Comparison of ENCODE assay signal across 1 cellular context in genomic region chr14:71328183-71328582, GRCh38.
TF ChIP-seq lines count a peak whose summit lies in the region.

No MANE protein-coding gene starts in this region.

TF ChIP-seq in GM12878, 131 proteins besides CTCF, POLR2A, EP300 and RAD21 (continued from another document):
- TF ChIP-seq IRF3 (IDR thresholded peaks at IDR 0.05): no peak
- TF ChIP-seq FOXK2 (IDR thresholded peaks at IDR 0.05): no peak
- no peak for TF ChIP-seq ZSCAN29 (IDR thresholded peaks at IDR 0.05)
- peak; percentile 55; the same call in 1 of the 2 replicates for TF ChIP-seq CBFB (IDR thresholded peaks at IDR 0.05; ENCODE audit: low read depth)
- peak; percentile 56; the same call in 1 of the 3 replicates for TF ChIP-seq POU2F2 (IDR thresholded peaks at IDR 0.05; ENCODE audit: borderline replicate concordance, low read depth, low read length)
- peak; percentile 83 for TF ChIP-seq MTA2 (IDR thresholded peaks at IDR 0.05; ENCODE audit: low read depth)
- no peak for TF ChIP-seq HDGF (IDR thresholded peaks at IDR 0.05)
- peak; percentile 46; the same call in 1 of the 2 replicates for TF ChIP-seq ATF7 (IDR thresholded peaks at IDR 0.05; ENCODE audit: low read depth)
